8 cellular contexts compared by ENCODE assay signal in genomic region chr4:184647391-184648101, GRCh38. TPM values are rescaled to one million over a fixed set of nuclear protein-coding genes. Genes with fewer than 3 reads are reported as not detected.
DNase-seq lines count a peak whose midpoint lies in the region; ATAC-seq and TF ChIP-seq lines count a peak whose summit lies in the region.

No MANE protein-coding gene starts in this region.

- no peaks in the 10 kb centered on the region for H3K9me2 ChIP-seq in MM.1S (replicated peaks; ENCODE audit: insufficient read depth, low read length)

- H3K36me3 ChIP-seq in MM.1S (replicated peaks; ENCODE audit: insufficient read depth, low read length), result peaks cover 10% of the 10 kb centered on the region; the same call in 1 of the 2 replicates

- no peak for ATAC-seq in HG03442 (IDR thresholded peaks at IDR 0.05; ENCODE audit: unreplicated experiment)

- H3K9me3 ChIP-seq in MM.1S (replicated peaks; ENCODE audit: insufficient read depth, low read length), result no peaks in the 10 kb centered on the region

- H3K27ac Mint-ChIP-seq in CD14-positive monocyte, result peak overlapping the region in 6 of 7 donors; percentile 88 to 94 (median 90)
- H3K27ac Mint-ChIP-seq in neural crest cell (ENCODE audit: unreplicated experiment), result peak overlapping the region; percentile 90

- H3K4me3 ChIP-seq in MM.1S (ENCODE audit: low read length) (peak overlapping the region; percentile 90), dorsolateral prefrontal cortex (peak overlapping the region; percentile 60 to 97 (median 88))

- H3K27ac ChIP-seq in MM.1S (ENCODE audit: low read length), result peak overlapping the region; percentile 74; the same call in 1 of the 2 replicates
- H3K27ac ChIP-seq in dorsolateral prefrontal cortex, result peak overlapping the region in 57 of 59 donors; percentile 10 to 98 (median 94)

- H3K9me3 Mint-ChIP-seq in CD14-positive monocyte (no peaks in the 10 kb centered on the region), neural crest cell (no peaks in the 10 kb centered on the region)

- H3K4me3 Mint-ChIP-seq in CD14-positive monocyte (peak overlapping the region; percentile 89 to 94), neural crest cell (peak overlapping the region; percentile 89)

- intact Hi-C loops in CD14-positive monocyte (cut with micrococcal nuclease), result loop anchor here (5.0 to 10.0 kb wide), 2 partner anchors 85 to 383 kb away; partner anchors contain the start of gene CENPU (in 2 of the 2)
- intact Hi-C loops in dorsolateral prefrontal cortex (cut with DNase I), result loop anchor here (2.0 to 10.0 kb wide), 8 partner anchors 85 to 1145 kb away; partner anchors contain the start of genes CENPU (in 2 of the 2), IRF2 (in 1 of the 2) and SLC25A4 (in 1 of the 2)

- DNase-seq in CD14-positive monocyte (ENCODE audit: low spot score) (no peak), MM.1S (peak; percentile 12), dorsolateral prefrontal cortex (no peak), neural crest cell (ENCODE audit: low read depth, low spot score) (no peak), nucleus accumbens (lab: John Stamatoyannopoulos, UW) (no peak), GF-D8 (lab: John Stamatoyannopoulos, UW) (no peak), GDM1 (lab: John Stamatoyannopoulos, UW) (no peak)

- peaks cover 80% of the 10 kb centered on the region for H3K79me2 ChIP-seq in MM.1S (ENCODE audit: low read length)

- peaks cover 34% of the 10 kb centered on the region for H3F3A ChIP-seq in MM.1S (ENCODE audit: insufficient read depth, low read length)

- peak overlapping the region; percentile 82 for H3K4me2 ChIP-seq in MM.1S (ENCODE audit: low read depth, low read length)

- H3K4me1 Mint-ChIP-seq in CD14-positive monocyte (peaks cover 46% of the 10 kb centered on the region), neural crest cell (peaks cover 51% of the 10 kb centered on the region)

- peaks cover 21 to 23% of the 10 kb centered on the region in 2 donors for H3K36me3 Mint-ChIP-seq in CD14-positive monocyte
- peaks cover 2% of the 10 kb centered on the region for H3K36me3 Mint-ChIP-seq in neural crest cell (ENCODE audit: low read depth)

- H3K27me3 Mint-ChIP-seq in CD14-positive monocyte (ENCODE audit: low read depth in 3 of 3), result peaks cover 0 to 1% (median 0%) of the 10 kb centered on the region in 3 donors
- no peaks in the 10 kb centered on the region for H3K27me3 Mint-ChIP-seq in neural crest cell (ENCODE audit: low read depth)

- H2AFZ ChIP-seq in MM.1S (ENCODE audit: low read length), result no peak overlapping the region

- H3K27me3 ChIP-seq in MM.1S (replicated peaks; ENCODE audit: insufficient read depth, low read length) (no peaks in the 10 kb centered on the region), dorsolateral prefrontal cortex (no peaks in the 10 kb centered on the region)

- TF ChIP-seq CTCF in CD14-positive monocyte (IDR thresholded peaks at IDR 0.05) (no peak), MM.1S (IDR thresholded peaks at IDR 0.05; ENCODE audit: low read length) (no peak), dorsolateral prefrontal cortex (IDR thresholded peaks at IDR 0.05 in 54 of 56, conservative IDR thresholded peaks at IDR 0.05 in 2 of 56; ENCODE audit: low read depth in 1 of 56, partially characterized antibody in 56 of 56) (no peak), neural crest cell (conservative IDR thresholded peaks at IDR 0.05) (no peak)

- peaks cover 29% of the 10 kb centered on the region for H3K4me1 ChIP-seq in MM.1S (ENCODE audit: low read length)

- H3K9ac ChIP-seq in MM.1S (ENCODE audit: low read length), result peak overlapping the region; percentile 90

- no peaks in the 10 kb centered on the region for H4K20me1 ChIP-seq in MM.1S (ENCODE audit: insufficient read depth, low read length)

RNA-seq across cellular contexts. Expression of gene CASP3, which starts 1.7 kb away (rescaled TPM):
- polyA plus RNA-seq in CD14-positive monocyte, result 10 to 100 TPM in 1 of 2 donors, 1 to 10 TPM in 1; 6.7 to 11.3 TPM
- 10 to 100 TPM in 108 of 120 experiments, 1 to 10 TPM in 12; 6.4 to 17.2 (median 12.2) TPM for total RNA-seq in dorsolateral prefrontal cortex
- total RNA-seq in neural crest cell, result 39.6 and 46.8 TPM in 2 replicates

RNA-seq across cellular contexts. Expression of gene PRIMPOL, which starts 2.0 kb away (rescaled TPM):
- polyA plus RNA-seq in CD14-positive monocyte, result 10 to 100 TPM in 1 of 2 donors, 1 to 10 TPM in 1; 10.0 to 10.5 TPM
- total RNA-seq in dorsolateral prefrontal cortex, result 10 to 100 TPM in 118 of 120 experiments, 1 to 10 TPM in 2; 9.5 to 30.5 (median 17.5) TPM
- total RNA-seq in neural crest cell, result 20.1 and 24.5 TPM in 2 replicates
